Comparison of ENCODE assay signal across 13 cellular contexts in the genomic region with DNA sequence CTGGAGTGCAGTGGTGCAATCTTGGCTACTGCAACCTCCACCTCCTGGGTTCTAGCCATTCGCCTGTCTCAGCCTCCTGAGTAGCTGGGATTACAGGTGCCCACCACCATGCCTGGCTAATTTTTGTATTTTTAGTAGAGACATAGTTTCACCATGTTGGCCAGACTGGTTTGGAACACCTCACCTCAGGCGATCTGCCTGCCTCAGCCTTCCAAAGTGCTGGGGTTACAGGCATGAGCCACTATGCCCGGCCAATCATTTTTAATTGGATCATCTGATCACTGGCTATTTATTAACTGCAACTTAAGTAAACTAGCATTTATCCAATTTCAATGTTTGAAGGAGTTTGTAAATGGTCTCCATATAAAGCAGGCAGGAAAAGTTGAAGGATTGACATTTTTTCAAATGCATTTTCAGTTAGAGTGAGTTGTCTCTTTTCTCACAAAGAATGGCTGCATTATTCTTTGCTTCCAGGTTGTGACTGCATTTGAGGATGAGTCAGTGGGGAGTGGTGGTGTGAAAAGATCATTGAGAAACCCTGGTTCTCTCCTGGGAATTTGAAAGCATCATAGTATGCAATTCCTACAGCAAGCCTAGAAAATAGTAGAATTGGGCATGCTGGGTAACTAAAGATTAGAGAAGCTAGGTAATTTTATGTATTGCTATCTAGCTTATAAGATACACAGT.
DNase-seq lines count a peak whose midpoint lies in the region; ATAC-seq, FAIRE-seq and TF ChIP-seq lines count a peak whose summit lies in the region.
"Had no signal": no experiment of that assay in that cellular context is flagged by ENCODE, and none has a peak within 500 bp of the region (broad histone marks: within the 10 kb centered on the region; RNA-seq: fewer than 3 reads in every experiment).

No MANE protein-coding gene starts in this region.

- H3K4me1 ChIP-seq in left ventricle myocardium inferior (peaks cover 6% of the 10 kb centered on the region), adipocyte (ENCODE audit: control insufficient read depth, insufficient read depth, low read length) (peaks cover 17% of the 10 kb centered on the region), testis (no peaks in the 10 kb centered on the region)

- no peak overlapping the region for H3K9ac ChIP-seq in adipocyte (ENCODE audit: low read length)

- no peak for FAIRE-seq in urothelium cell line (lab: Jason Lieb, UNC)
- FAIRE-seq: H1 had no signal

- no peaks in the 10 kb centered on the region for H3K9me3 ChIP-seq in left ventricle myocardium inferior (replicated peaks)
- H3K9me3 ChIP-seq in adipocyte (ENCODE audit: control insufficient read depth, low read length): no peaks in the 10 kb centered on the region
- no peaks in the 10 kb centered on the region for H3K9me3 ChIP-seq in testis

- intact Hi-C loops in Right ventricle myocardium inferior (cut with DNase I): no loop called here
- intact Hi-C loops in left ventricle myocardium inferior (cut with micrococcal nuclease): no loop called here
- intact Hi-C loops in testis (cut with DNase I; ENCODE audit: low total_unique reads): no loop called here

- DNase-seq in Right ventricle myocardium inferior (ENCODE audit: missing footprints) (no peak), left ventricle myocardium inferior (no peak), adipocyte (ENCODE audit: low read depth) (peak; percentile 89), glomerular visceral epithelial cell (ENCODE audit: extremely low spot score) (peak; percentile 42), urothelium cell line (ENCODE audit: low spot score) (peak; percentile 72), NCI-H146 (lab: John Stamatoyannopoulos, UW) (no peak), testis (no peak)
- DNase-seq in activated CD8-positive, alpha-beta memory T cell treated with anti-CD3 and anti-CD28 coated beads, Interleukin-2, amount 50 U/mL, for 48 hours: no peak
- DNase-seq: activated naive CD4-positive, alpha-beta T cell; AML-193; effector CD8-positive, alpha-beta T cell; NCI-H1417 had no signal

- TF ChIP-seq POLR2A in testis (IDR thresholded peaks at IDR 0.05): no peak

- 87 to 95% methylated on average over 3 of the region's 3 CpGs for WGBS in testis, 2 donors

- TF ChIP-seq CTCF in left ventricle myocardium inferior (IDR thresholded peaks at IDR 0.05; ENCODE audit: borderline replicate concordance) (no peak), testis (IDR thresholded peaks at IDR 0.05) (no peak)

- H3K27me3 ChIP-seq in left ventricle myocardium inferior (ENCODE audit: low read depth) (no peaks in the 10 kb centered on the region), adipocyte (replicated peaks; ENCODE audit: control insufficient read depth, insufficient read depth, low read length) (no peaks in the 10 kb centered on the region), testis (no peaks in the 10 kb centered on the region)

- no peak overlapping the region for H3K27ac ChIP-seq in left ventricle myocardium inferior (replicated peaks)
- no peak overlapping the region for H3K27ac ChIP-seq in testis

- no peaks in the 10 kb centered on the region for H3K36me3 ChIP-seq in left ventricle myocardium inferior
- H3K36me3 ChIP-seq in adipocyte (ENCODE audit: control insufficient read depth, insufficient read depth, low read length, severe bottlenecking): no peaks in the 10 kb centered on the region
- no peaks in the 10 kb centered on the region for H3K36me3 ChIP-seq in testis (ENCODE audit: low read depth, missing control alignments)

- H3K4me3 ChIP-seq in left ventricle myocardium inferior (no peak overlapping the region), adipocyte (ENCODE audit: low read length) (no peak overlapping the region), testis (no peak overlapping the region)

- peak; percentile 60 for ATAC-seq in Right ventricle myocardium inferior

Comparison
In these comparisons a context has a peak if more than half of its experiments do, and no peak if none do; other contexts are left out.
1. DNase-seq: peak in adipocyte (single experiment), glomerular visceral epithelial cell (single experiment) and urothelium cell line (single experiment); none in Right ventricle myocardium inferior (single experiment), left ventricle myocardium inferior (single experiment), NCI-H146 (single experiment), testis (single experiment) and activated CD8-positive, alpha-beta memory T cell treated with anti-CD3 and anti-CD28 coated beads, Interleukin-2, amount 50 U/mL, for 48 hours (single experiment).